24 cellular contexts compared by ENCODE assay signal in genomic region chr5:162217037-162217436, GRCh38.
"Had no signal": no experiment of that assay in that cellular context is flagged by ENCODE, and none has a peak within 500 bp of the region (broad histone marks: within the 10 kb centered on the region; RNA-seq: fewer than 3 reads in every experiment).

No MANE protein-coding gene starts in this region.

- H3K27me3 Mint-ChIP-seq: dendritic cell treated with granulocyte-macrophage colony-stimulating factor and Interleukin-4, amounts not matched to agents 40 ng/mL and 50 ng/mL, for 4 days; effector memory CD8-positive, alpha-beta T cell had no signal

- H3K27ac Mint-ChIP-seq: dendritic cell treated with granulocyte-macrophage colony-stimulating factor and Interleukin-4, amounts not matched to agents 40 ng/mL and 50 ng/mL, for 4 days; effector memory CD8-positive, alpha-beta T cell; endodermal cell had no signal

- H3K4me1 ChIP-seq: colonic mucosa, esophagus squamous epithelium, foreskin keratinocyte, gastrocnemius medialis, gastroesophageal sphincter, heart left ventricle, heart right ventricle had no signal

- ATAC-seq: effector memory CD8-positive, alpha-beta T cell; esophagus mucosa; foreskin keratinocyte; gastrocnemius medialis; gastroesophageal sphincter; heart left ventricle; heart right ventricle had no signal

- H3K27me3 ChIP-seq: colonic mucosa, esophagus squamous epithelium, foreskin keratinocyte, gastrocnemius medialis, gastroesophageal sphincter, heart left ventricle, heart right ventricle had no signal

- H3K4me1 Mint-ChIP-seq: endodermal cell had no signal

- H3K36me3 ChIP-seq: colonic mucosa, esophagus squamous epithelium, gastrocnemius medialis, gastroesophageal sphincter, heart left ventricle, heart right ventricle had no signal

- H3K27ac ChIP-seq: colonic mucosa, coronary artery, dorsolateral prefrontal cortex, epithelial cell of prostate, esophagus squamous epithelium, foreskin keratinocyte, gastrocnemius medialis, gastroesophageal sphincter, heart left ventricle, heart right ventricle had no signal

- H3K9me3 Mint-ChIP-seq: dendritic cell treated with granulocyte-macrophage colony-stimulating factor and Interleukin-4, amounts not matched to agents 40 ng/mL and 50 ng/mL, for 4 days; endodermal cell had no signal

- H3K4me3 Mint-ChIP-seq: dendritic cell treated with granulocyte-macrophage colony-stimulating factor and Interleukin-4, amounts not matched to agents 40 ng/mL and 50 ng/mL, for 4 days; effector memory CD8-positive, alpha-beta T cell; endodermal cell had no signal

- DNase-seq: colonic mucosa; cortex of kidney; dermis blood vessel endothelial cell; dorsolateral prefrontal cortex; effector CD4-positive, alpha-beta T cell; effector CD8-positive, alpha-beta T cell; effector memory CD4-positive, alpha-beta T cell; effector memory CD8-positive, alpha-beta T cell; endodermal cell; erythroblast; esophagus squamous epithelium; foreskin fibroblast; foreskin keratinocyte; foreskin melanocyte; gastrocnemius medialis; glutamatergic neuron; head of caudate nucleus; heart left ventricle; heart right ventricle had no signal

- H3K4me3 ChIP-seq: colonic mucosa, coronary artery, dorsolateral prefrontal cortex, esophagus squamous epithelium, gastrocnemius medialis, gastroesophageal sphincter, heart left ventricle, heart right ventricle had no signal

- H3K9me3 ChIP-seq: colonic mucosa, esophagus squamous epithelium, gastrocnemius medialis, gastroesophageal sphincter, heart left ventricle, heart right ventricle had no signal
